1 cellular context compared by ENCODE assay signal in the genomic region with DNA sequence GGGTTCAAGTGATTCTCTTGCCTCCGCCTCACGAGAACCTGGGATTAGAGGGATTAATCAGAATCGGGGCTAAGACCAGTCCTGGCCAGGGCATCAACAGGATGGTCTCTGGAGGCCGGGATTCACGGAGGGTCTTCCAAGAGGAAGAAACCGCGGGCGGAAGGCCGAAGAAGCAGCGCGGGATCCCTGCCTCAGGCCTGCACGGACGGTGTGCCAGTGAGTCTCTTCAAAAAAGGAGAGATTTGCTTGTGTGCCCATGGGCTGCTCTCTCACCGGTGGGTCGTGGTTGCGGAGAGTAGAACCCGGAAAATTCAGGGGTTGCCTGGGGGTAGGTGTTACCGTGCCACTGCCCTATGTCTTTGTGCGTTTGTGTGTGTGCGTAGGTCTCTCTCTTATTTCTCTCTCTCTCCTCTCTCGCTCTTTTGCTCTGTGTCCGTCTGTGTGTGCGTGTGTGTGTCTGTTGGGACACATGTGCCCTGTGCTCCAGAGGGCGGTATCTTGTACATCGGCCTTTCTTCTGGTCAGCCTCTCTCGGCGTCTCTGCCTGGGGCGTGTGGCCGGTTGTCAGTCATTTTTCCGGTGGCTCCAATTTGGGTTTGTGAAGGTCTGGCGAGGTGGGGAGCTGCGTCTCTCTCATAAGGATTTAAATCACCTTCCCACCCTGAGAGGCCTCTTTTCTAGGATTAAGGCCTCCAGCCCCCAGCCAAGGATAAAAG.
TF ChIP-seq lines count a peak whose summit lies in the region.

No MANE protein-coding gene starts in this region.

TF ChIP-seq in K562, 482 proteins besides CTCF, POLR2A, EP300 and RAD21 (continues in another document):
- TF ChIP-seq, protein P1, sequence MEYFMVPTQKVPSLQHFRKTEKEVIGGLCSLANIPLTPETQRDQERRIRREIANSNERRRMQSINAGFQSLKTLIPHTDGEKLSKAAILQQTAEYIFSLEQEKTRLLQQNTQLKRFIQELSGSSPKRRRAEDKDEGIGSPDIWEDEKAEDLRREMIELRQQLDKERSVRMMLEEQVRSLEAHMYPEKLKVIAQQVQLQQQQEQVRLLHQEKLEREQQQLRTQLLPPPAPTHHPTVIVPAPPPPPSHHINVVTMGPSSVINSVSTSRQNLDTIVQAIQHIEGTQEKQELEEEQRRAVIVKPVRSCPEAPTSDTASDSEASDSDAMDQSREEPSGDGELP (CRISPR knock-in tag; IDR thresholded peaks at IDR 0.05; ENCODE audit: borderline replicate concordance): no peak
- TF ChIP-seq RBBP5 (IDR thresholded peaks at IDR 0.05; ENCODE audit: borderline replicate concordance, insufficient read depth, low read length, poor library complexity, severe bottlenecking) (no peak), L3MBTL2 (IDR thresholded peaks at IDR 0.05) (peak; percentile 75), OTX1 (CRISPR knock-in tag; IDR thresholded peaks at IDR 0.05) (0 out of 2 replicates have a peak, but pooled peaks have one; percentile 46), CXXC5 (CRISPR knock-in tag; IDR thresholded peaks at IDR 0.05) (0 out of 2 replicates have a peak, but pooled peaks have one; percentile 39), LCOR (CRISPR knock-in tag; IDR thresholded peaks at IDR 0.05) (no peak), SRF (CRISPR knock-in tag; IDR thresholded peaks at IDR 0.05) (no peak), ZNF197 (CRISPR knock-in tag; IDR thresholded peaks at IDR 0.05; ENCODE audit: low read depth) (no peak), ZNF347 (CRISPR knock-in tag; IDR thresholded peaks at IDR 0.05; ENCODE audit: low read depth) (no peak), NFIC (IDR thresholded peaks at IDR 0.05) (0 out of 2 replicates have a peak, but pooled peaks have one; percentile 7), HDAC1 (IDR thresholded peaks at IDR 0.05) (0 out of 4 replicates have a peak, but pooled peaks of 1 of the 2 experiments have one; percentile 34), TAF7 (tag; IDR thresholded peaks at IDR 0.05) (0 out of 2 replicates have a peak, but pooled peaks have one; percentile 33), NEUROD1 (IDR thresholded peaks at IDR 0.05; ENCODE audit: borderline replicate concordance, low read depth, low read length, partially characterized antibody) (no peak)
- TF ChIP-seq, protein P2, sequence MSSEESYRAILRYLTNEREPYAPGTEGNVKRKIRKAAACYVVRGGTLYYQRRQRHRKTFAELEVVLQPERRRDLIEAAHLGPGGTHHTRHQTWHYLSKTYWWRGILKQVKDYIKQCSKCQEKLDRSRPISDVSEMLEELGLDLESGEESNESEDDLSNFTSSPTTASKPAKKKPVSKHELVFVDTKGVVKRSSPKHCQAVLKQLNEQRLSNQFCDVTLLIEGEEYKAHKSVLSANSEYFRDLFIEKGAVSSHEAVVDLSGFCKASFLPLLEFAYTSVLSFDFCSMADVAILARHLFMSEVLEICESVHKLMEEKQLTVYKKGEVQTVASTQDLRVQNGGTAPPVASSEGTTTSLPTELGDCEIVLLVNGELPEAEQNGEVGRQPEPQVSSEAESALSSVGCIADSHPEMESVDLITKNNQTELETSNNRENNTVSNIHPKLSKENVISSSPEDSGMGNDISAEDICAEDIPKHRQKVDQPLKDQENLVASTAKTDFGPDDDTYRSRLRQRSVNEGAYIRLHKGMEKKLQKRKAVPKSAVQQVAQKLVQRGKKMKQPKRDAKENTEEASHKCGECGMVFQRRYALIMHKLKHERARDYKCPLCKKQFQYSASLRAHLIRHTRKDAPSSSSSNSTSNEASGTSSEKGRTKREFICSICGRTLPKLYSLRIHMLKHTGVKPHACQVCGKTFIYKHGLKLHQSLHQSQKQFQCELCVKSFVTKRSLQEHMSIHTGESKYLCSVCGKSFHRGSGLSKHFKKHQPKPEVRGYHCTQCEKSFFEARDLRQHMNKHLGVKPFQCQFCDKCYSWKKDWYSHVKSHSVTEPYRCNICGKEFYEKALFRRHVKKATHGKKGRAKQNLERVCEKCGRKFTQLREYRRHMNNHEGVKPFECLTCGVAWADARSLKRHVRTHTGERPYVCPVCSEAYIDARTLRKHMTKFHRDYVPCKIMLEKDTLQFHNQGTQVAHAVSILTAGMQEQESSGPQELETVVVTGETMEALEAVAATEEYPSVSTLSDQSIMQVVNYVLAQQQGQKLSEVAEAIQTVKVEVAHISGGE (CRISPR knock-in tag; IDR thresholded peaks at IDR 0.05): 0 out of 6 replicates have a peak, but pooled peaks of 1 of the 3 experiments have one; percentile 33
- TF ChIP-seq, protein P3, sequence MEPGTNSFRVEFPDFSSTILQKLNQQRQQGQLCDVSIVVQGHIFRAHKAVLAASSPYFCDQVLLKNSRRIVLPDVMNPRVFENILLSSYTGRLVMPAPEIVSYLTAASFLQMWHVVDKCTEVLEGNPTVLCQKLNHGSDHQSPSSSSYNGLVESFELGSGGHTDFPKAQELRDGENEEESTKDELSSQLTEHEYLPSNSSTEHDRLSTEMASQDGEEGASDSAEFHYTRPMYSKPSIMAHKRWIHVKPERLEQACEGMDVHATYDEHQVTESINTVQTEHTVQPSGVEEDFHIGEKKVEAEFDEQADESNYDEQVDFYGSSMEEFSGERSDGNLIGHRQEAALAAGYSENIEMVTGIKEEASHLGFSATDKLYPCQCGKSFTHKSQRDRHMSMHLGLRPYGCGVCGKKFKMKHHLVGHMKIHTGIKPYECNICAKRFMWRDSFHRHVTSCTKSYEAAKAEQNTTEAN (CRISPR knock-in tag; IDR thresholded peaks at IDR 0.05): no peak
- TF ChIP-seq, protein P4, sequence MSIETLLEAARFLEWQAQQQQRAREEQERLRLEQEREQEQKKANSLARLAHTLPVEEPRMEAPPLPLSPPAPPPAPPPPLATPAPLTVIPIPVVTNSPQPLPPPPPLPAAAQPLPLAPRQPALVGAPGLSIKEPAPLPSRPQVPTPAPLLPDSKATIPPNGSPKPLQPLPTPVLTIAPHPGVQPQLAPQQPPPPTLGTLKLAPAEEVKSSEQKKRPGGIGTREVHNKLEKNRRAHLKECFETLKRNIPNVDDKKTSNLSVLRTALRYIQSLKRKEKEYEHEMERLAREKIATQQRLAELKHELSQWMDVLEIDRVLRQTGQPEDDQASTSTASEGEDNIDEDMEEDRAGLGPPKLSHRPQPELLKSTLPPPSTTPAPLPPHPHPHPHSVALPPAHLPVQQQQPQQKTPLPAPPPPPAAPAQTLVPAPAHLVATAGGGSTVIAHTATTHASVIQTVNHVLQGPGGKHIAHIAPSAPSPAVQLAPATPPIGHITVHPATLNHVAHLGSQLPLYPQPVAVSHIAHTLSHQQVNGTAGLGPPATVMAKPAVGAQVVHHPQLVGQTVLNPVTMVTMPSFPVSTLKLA (conservative IDR thresholded peaks at IDR 0.05): peak in 1 of 2 experiments; percentile 53; a peak in 2 of 4 replicates
- TF ChIP-seq, protein P5, sequence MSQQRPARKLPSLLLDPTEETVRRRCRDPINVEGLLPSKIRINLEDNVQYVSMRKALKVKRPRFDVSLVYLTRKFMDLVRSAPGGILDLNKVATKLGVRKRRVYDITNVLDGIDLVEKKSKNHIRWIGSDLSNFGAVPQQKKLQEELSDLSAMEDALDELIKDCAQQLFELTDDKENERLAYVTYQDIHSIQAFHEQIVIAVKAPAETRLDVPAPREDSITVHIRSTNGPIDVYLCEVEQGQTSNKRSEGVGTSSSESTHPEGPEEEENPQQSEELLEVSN (IDR thresholded peaks at IDR 0.05; ENCODE audit: borderline replicate concordance in 1 of 2, extremely low read depth in 1 of 2, insufficient read depth in 1 of 2, insufficient read length in 1 of 2, low read depth in 1 of 2, low read length in 1 of 2, poor library complexity in 1 of 2, severe bottlenecking in 1 of 2): peak in 1 of 2 experiments; percentile 43
- TF ChIP-seq, protein P6, sequence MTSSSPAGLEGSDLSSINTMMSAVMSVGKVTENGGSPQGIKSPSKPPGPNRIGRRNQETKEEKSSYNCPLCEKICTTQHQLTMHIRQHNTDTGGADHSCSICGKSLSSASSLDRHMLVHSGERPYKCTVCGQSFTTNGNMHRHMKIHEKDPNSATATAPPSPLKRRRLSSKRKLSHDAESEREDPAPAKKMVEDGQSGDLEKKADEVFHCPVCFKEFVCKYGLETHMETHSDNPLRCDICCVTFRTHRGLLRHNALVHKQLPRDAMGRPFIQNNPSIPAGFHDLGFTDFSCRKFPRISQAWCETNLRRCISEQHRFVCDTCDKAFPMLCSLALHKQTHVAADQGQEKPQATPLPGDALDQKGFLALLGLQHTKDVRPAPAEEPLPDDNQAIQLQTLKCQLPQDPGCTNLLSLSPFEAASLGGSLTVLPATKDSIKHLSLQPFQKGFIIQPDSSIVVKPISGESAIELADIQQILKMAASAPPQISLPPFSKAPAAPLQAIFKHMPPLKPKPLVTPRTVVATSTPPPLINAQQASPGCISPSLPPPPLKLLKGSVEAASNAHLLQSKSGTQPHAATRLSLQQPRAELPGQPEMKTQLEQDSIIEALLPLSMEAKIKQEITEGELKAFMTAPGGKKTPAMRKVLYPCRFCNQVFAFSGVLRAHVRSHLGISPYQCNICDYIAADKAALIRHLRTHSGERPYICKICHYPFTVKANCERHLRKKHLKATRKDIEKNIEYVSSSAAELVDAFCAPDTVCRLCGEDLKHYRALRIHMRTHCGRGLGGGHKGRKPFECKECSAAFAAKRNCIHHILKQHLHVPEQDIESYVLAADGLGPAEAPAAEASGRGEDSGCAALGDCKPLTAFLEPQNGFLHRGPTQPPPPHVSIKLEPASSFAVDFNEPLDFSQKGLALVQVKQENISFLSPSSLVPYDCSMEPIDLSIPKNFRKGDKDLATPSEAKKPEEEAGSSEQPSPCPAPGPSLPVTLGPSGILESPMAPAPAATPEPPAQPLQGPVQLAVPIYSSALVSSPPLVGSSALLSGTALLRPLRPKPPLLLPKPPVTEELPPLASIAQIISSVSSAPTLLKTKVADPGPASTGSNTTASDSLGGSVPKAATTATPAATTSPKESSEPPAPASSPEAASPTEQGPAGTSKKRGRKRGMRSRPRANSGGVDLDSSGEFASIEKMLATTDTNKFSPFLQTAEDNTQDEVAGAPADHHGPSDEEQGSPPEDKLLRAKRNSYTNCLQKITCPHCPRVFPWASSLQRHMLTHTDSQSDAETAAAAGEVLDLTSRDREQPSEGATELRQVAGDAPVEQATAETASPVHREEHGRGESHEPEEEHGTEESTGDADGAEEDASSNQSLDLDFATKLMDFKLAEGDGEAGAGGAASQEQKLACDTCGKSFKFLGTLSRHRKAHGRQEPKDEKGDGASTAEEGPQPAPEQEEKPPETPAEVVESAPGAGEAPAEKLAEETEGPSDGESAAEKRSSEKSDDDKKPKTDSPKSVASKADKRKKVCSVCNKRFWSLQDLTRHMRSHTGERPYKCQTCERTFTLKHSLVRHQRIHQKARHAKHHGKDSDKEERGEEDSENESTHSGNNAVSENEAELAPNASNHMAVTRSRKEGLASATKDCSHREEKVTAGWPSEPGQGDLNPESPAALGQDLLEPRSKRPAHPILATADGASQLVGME (CRISPR knock-in tag; IDR thresholded peaks at IDR 0.05): no peak
- TF ChIP-seq, protein P7, sequence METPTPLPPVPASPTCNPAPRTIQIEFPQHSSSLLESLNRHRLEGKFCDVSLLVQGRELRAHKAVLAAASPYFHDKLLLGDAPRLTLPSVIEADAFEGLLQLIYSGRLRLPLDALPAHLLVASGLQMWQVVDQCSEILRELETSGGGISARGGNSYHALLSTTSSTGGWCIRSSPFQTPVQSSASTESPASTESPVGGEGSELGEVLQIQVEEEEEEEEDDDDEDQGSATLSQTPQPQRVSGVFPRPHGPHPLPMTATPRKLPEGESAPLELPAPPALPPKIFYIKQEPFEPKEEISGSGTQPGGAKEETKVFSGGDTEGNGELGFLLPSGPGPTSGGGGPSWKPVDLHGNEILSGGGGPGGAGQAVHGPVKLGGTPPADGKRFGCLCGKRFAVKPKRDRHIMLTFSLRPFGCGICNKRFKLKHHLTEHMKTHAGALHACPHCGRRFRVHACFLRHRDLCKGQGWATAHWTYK (CRISPR knock-in tag; IDR thresholded peaks at IDR 0.05): no peak
- TF ChIP-seq, protein P8, sequence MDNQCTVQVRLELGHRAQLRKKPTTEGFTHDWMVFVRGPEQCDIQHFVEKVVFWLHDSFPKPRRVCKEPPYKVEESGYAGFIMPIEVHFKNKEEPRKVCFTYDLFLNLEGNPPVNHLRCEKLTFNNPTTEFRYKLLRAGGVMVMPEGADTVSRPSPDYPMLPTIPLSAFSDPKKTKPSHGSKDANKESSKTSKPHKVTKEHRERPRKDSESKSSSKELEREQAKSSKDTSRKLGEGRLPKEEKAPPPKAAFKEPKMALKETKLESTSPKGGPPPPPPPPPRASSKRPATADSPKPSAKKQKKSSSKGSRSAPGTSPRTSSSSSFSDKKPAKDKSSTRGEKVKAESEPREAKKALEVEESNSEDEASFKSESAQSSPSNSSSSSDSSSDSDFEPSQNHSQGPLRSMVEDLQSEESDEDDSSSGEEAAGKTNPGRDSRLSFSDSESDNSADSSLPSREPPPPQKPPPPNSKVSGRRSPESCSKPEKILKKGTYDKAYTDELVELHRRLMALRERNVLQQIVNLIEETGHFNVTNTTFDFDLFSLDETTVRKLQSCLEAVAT (IDR thresholded peaks at IDR 0.05): 0 out of 4 replicates have a peak, but pooled peaks of 1 of the 2 experiments have one; percentile 30
